Comparison of ENCODE assay signal across 14 cellular contexts in the genomic region with DNA sequence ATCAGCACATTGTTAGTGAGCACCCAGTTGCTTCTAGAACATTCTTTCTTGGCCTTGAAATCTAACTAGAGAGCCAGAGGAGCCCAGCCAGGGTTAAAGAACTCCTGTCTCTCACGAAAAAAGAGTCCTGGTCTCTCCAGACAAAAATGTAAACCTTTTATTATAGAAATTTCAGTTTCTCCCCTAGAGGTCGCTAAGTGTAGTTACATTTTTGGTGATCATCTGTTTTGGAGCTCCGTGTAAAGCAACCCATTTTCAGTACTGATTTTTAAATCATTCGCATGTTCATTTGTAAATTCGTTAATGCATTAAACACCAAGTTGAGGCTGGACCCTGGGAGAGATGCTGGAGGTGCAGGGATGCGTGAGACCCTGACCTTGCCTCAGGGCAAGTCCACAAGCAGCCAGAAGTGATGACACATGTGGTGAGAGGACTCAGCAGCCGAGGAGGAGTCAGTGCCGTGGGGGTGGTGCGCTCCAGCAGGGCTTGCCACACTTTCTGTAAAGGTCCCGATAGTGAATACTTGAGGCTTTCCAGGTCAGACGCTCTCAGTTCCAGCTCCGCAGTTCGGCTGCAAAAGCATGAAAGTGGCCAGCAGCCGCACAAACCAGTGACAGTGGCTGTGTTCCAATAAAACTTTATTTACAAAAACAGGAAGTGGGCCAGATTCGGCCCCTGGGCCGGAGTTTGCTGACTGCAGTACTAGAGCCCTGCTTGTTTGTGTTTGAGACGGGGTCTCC.
DNase-seq lines count a peak whose midpoint lies in the region; ATAC-seq and TF ChIP-seq lines count a peak whose summit lies in the region.
"Had no signal": no experiment of that assay in that cellular context is flagged by ENCODE, and none has a peak within 500 bp of the region (broad histone marks: within the 10 kb centered on the region; RNA-seq: fewer than 3 reads in every experiment).

No MANE protein-coding gene starts in this region.

- no peaks in the 10 kb centered on the region for H4K20me1 ChIP-seq in Karpas-422 (ENCODE audit: insufficient read depth, low read depth, low read length)
- no peaks in the 10 kb centered on the region for H4K20me1 ChIP-seq in MM.1S (ENCODE audit: insufficient read depth, low read length)

- H3K4me1 ChIP-seq in Karpas-422 (ENCODE audit: low read length) (no peaks in the 10 kb centered on the region), right atrium auricular region (no peaks in the 10 kb centered on the region), MM.1S (ENCODE audit: low read length) (no peaks in the 10 kb centered on the region)
- H3K4me1 ChIP-seq: Caco-2, thyroid gland had no signal

- H3K27me3 Mint-ChIP-seq in CD4-positive, alpha-beta T cell = no peaks in the 10 kb centered on the region

- H3K4me1 Mint-ChIP-seq in CD4-positive, alpha-beta T cell (ENCODE audit: low read depth) = peaks cover 24% of the 10 kb centered on the region

- H3K4me3 Mint-ChIP-seq in CD4-positive, alpha-beta T cell = no peak overlapping the region
- H3K4me3 Mint-ChIP-seq: T-helper 17 cell had no signal

- no peak overlapping the region for H3K27ac ChIP-seq in CD4-positive, alpha-beta T cell (ENCODE audit: low read depth, low read length)
- H3K27ac ChIP-seq in Karpas-422 (ENCODE audit: low read length) (no peak overlapping the region), right atrium auricular region (no peak overlapping the region), MM.1S (ENCODE audit: low read length) (no peak overlapping the region)
- H3K27ac ChIP-seq: neutrophil, thyroid gland had no signal

- no peaks in the 10 kb centered on the region for H3K9me3 Mint-ChIP-seq in CD4-positive, alpha-beta T cell

- H3K4me2 ChIP-seq in Karpas-422 (ENCODE audit: low read depth, low read length, poor library complexity, severe bottlenecking) (no peak overlapping the region), MM.1S (ENCODE audit: low read depth, low read length) (no peak overlapping the region)

- H3K9me2 ChIP-seq in Karpas-422 (replicated peaks; ENCODE audit: insufficient read depth, low read length) (no peaks in the 10 kb centered on the region), MM.1S (replicated peaks; ENCODE audit: insufficient read depth, low read length) (no peaks in the 10 kb centered on the region)

- intact Hi-C loops in CD4-positive, alpha-beta T cell (cut with DNase I, micrococcal nuclease) = no loop called here

- H3K4me3 ChIP-seq in Karpas-422 (ENCODE audit: low read length) (no peak overlapping the region), right atrium auricular region (no peak overlapping the region), MM.1S (ENCODE audit: low read length) (no peak overlapping the region; the same call in 1 of the 2 replicates)
- H3K4me3 ChIP-seq: thyroid gland had no signal

- no peak for DNase-seq in CD4-positive, alpha-beta T cell
- DNase-seq in Karpas-422 (peak; percentile 51), SW480 (ENCODE audit: low spot score) (peak; percentile 35), islet precursor cell (peak; percentile 86), right atrium auricular region (ENCODE audit: low spot score) (no peak), MM.1S (no peak), C1 segment of cervical spinal cord (lab: John Stamatoyannopoulos, UW) (no peak), medulla oblongata (ENCODE audit: extremely low spot score) (no peak)
- DNase-seq: activated T-cell treated with anti-CD3 and anti-CD28 coated beads, Interleukin-2, amount 50 U/mL, for 1 hour; Caco-2; NCI-H2081; T-helper 17 cell; thyroid gland had no signal

- peak; percentile 25 for TF ChIP-seq CTCF in CD4-positive, alpha-beta T cell (IDR thresholded peaks at IDR 0.05)
- peak in 1 of 2 donors; percentile 26 for TF ChIP-seq CTCF in right atrium auricular region (IDR thresholded peaks at IDR 0.05)
- TF ChIP-seq CTCF in MM.1S (IDR thresholded peaks at IDR 0.05; ENCODE audit: low read length) = no peak

- CTCF ChIA-PET in CD4-positive, alpha-beta T cell (lab: Charles Lee) = no interaction called here

- H3K79me2 ChIP-seq in Karpas-422 (ENCODE audit: low read length) (no peaks in the 10 kb centered on the region), MM.1S (ENCODE audit: low read length) (no peaks in the 10 kb centered on the region)

- H3K27ac Mint-ChIP-seq in CD4-positive, alpha-beta T cell = no peak overlapping the region
- H3K27ac Mint-ChIP-seq: T-helper 17 cell had no signal

- H3K36me3 Mint-ChIP-seq in CD4-positive, alpha-beta T cell (ENCODE audit: low read depth) = no peaks in the 10 kb centered on the region

- H3K27me3 ChIP-seq in CD4-positive, alpha-beta T cell (ENCODE audit: control insufficient read depth, insufficient read depth, low read length) = no peaks in the 10 kb centered on the region
- H3K27me3 ChIP-seq in Karpas-422 (ENCODE audit: low read length) = no peaks in the 10 kb centered on the region
- no peaks in the 10 kb centered on the region for H3K27me3 ChIP-seq in right atrium auricular region
- H3K27me3 ChIP-seq in MM.1S (replicated peaks; ENCODE audit: insufficient read depth, low read length) = no peaks in the 10 kb centered on the region
- H3K27me3 ChIP-seq: neutrophil, thyroid gland had no signal

- no peak for ATAC-seq in CD4-positive, alpha-beta T cell (ENCODE audit: poor library complexity)
- ATAC-seq: T-helper 17 cell had no signal

- H2AFZ ChIP-seq in Karpas-422 (ENCODE audit: low read length) (no peak overlapping the region), MM.1S (ENCODE audit: low read length) (no peak overlapping the region)

- H3K9me3 ChIP-seq in CD4-positive, alpha-beta T cell (ENCODE audit: control insufficient read depth, low read length) = no peaks in the 10 kb centered on the region
- H3K9me3 ChIP-seq in Karpas-422 (ENCODE audit: low read length) (no peaks in the 10 kb centered on the region), right atrium auricular region (no peaks in the 10 kb centered on the region), MM.1S (replicated peaks; ENCODE audit: insufficient read depth, low read length) (no peaks in the 10 kb centered on the region)
- H3K9me3 ChIP-seq: Caco-2, neutrophil, thyroid gland had no signal

- H3F3A ChIP-seq in MM.1S (ENCODE audit: insufficient read depth, low read length) = no peaks in the 10 kb centered on the region

- H3K9ac ChIP-seq in Karpas-422 (ENCODE audit: low read length) = no peak overlapping the region
- H3K9ac ChIP-seq in MM.1S (ENCODE audit: low read length) = no peak overlapping the region

- no peaks in the 10 kb centered on the region for H3K36me3 ChIP-seq in Karpas-422 (ENCODE audit: insufficient read depth, low read length)
- no peaks in the 10 kb centered on the region for H3K36me3 ChIP-seq in right atrium auricular region
- no peaks in the 10 kb centered on the region for H3K36me3 ChIP-seq in MM.1S (replicated peaks; ENCODE audit: insufficient read depth, low read length)
- H3K36me3 ChIP-seq: neutrophil, thyroid gland had no signal

- POLR2A ChIA-PET in CD4-positive, alpha-beta T cell (lab: Charles Lee) = no interaction called here

Comparison
In these comparisons a context has a peak if more than half of its experiments do, and no peak if none do; other contexts are left out.
1. DNase-seq: peak in Karpas-422 (single experiment), SW480 (single experiment) and islet precursor cell (single experiment); none in CD4-positive, alpha-beta T cell (0 of 10), right atrium auricular region (single experiment), MM.1S (single experiment), C1 segment of cervical spinal cord (0 of 14) and medulla oblongata (single experiment).